In genomic region chr2:141869572-141869971, GRCh38 we compare ENCODE assay signal across 24 cellular contexts.
DNase-seq lines count a peak whose midpoint lies in the region; ATAC-seq, FAIRE-seq and TF ChIP-seq lines count a peak whose summit lies in the region.
"Had no signal": no experiment of that assay in that cellular context is flagged by ENCODE, and none has a peak within 500 bp of the region (broad histone marks: within the 10 kb centered on the region; RNA-seq: fewer than 3 reads in every experiment).

No MANE protein-coding gene starts in this region.

- H3K27ac ChIP-seq in HepG2 (ENCODE audit: extremely low read length, insufficient read depth, low read length) (no peak overlapping the region), right lobe of liver (no peak overlapping the region), K562 (ENCODE audit: extremely low read depth, low read depth, low read length) (no peak overlapping the region)
- H3K27ac ChIP-seq: BLaER1 had no signal

- no peak for TF ChIP-seq RAD21 in HepG2 (CRISPR knock-in tag; IDR thresholded peaks at IDR 0.05)
- no peak for TF ChIP-seq RAD21 in K562 (CRISPR knock-in tag; conservative IDR thresholded peaks at IDR 0.05 in 1 of 2, IDR thresholded peaks at IDR 0.05 in 1 of 2)

- FAIRE-seq in HepG2 (lab: Jason Lieb, UNC) (no peak), K562 (lab: Jason Lieb, UNC) (no peak)
- FAIRE-seq: GM12878, GM12892, GM18507 had no signal

- H3K9me1 ChIP-seq in K562 (ENCODE audit: control insufficient read depth, insufficient read depth, low read length) = no peaks in the 10 kb centered on the region

- no peak for TF ChIP-seq EP300 in HepG2 (IDR thresholded peaks at IDR 0.05; ENCODE audit: low read depth in 2 of 2, low read length in 2 of 2)
- no peak for TF ChIP-seq EP300 in HepG2 (CRISPR knock-in tag; IDR thresholded peaks at IDR 0.05; ENCODE audit: borderline replicate concordance)
- TF ChIP-seq EP300 in K562 (IDR thresholded peaks at IDR 0.05; ENCODE audit: low read length) = no peak

- no peak overlapping the region for H2AFZ ChIP-seq in HepG2 (ENCODE audit: low read length)
- H2AFZ ChIP-seq in K562 (ENCODE audit: low read depth, low read length) = no peak overlapping the region

- H3K4me3 ChIP-seq in HepG2 (replicated peaks in 1 of 3; ENCODE audit: insufficient read depth in 1 of 3, low read depth in 2 of 3, low read length in 3 of 3) = no peak overlapping the region
- no peak overlapping the region for H3K4me3 ChIP-seq in right lobe of liver
- no peak overlapping the region for H3K4me3 ChIP-seq in K562
- H3K4me3 ChIP-seq: BLaER1, GM12878 had no signal

- 8% methylated on average over 1 of the region's 1 CpG for WGBS in HepG2 (ENCODE audit: low lambda C conversion rate)
- WGBS in right lobe of liver (ENCODE audit: insufficient coverage, low coverage, low lambda C conversion rate, missing lambda C conversion rate) = 94% methylated on average over 1 of the region's 1 CpG
- WGBS in K562 (ENCODE audit: insufficient coverage, low coverage, missing lambda C conversion rate) = 0% methylated on average over 1 of the region's 1 CpG

- intact Hi-C loops in HepG2 (cut with micrococcal nuclease; ENCODE audit: unreplicated experiment) (no loop called here), right lobe of liver (cut with DNase I) (no loop called here), K562 (cut with micrococcal nuclease) (no loop called here)

- H3K79me2 ChIP-seq in HepG2 (ENCODE audit: insufficient read depth, low read length) (no peaks in the 10 kb centered on the region), K562 (ENCODE audit: control insufficient read depth, insufficient read depth, low read length) (no peaks in the 10 kb centered on the region)

- no peaks in the 10 kb centered on the region for H4K20me1 ChIP-seq in HepG2 (ENCODE audit: insufficient read depth, low read length)
- H4K20me1 ChIP-seq in K562 (replicated peaks; ENCODE audit: control insufficient read depth, insufficient read depth, low read length) = no peaks in the 10 kb centered on the region
- H4K20me1 ChIP-seq: BLaER1 had no signal

- ATAC-seq in HepG2 = no peak
- no peak for ATAC-seq in right lobe of liver
- ATAC-seq in K562 = no peak
- ATAC-seq: GM12878 had no signal

- in situ Hi-C loops in HepG2 (cut with HindIII; ENCODE audit: extremely low pct_ligation_motif_present, low pct_unique_long_range_greater_than_20kb) = no loop called here
- in situ Hi-C loops in K562 (cut with MboI) = no loop called here

- no peak for DNase-seq in HepG2 (ENCODE audit: low spot score)
- DNase-seq in right lobe of liver = no peak
- DNase-seq in K562 (ENCODE audit: extremely low read depth in 1 of 4, low spot score in 3 of 4) = no peak
- no peak for DNase-seq in Kasumi-1 (lab: John Stamatoyannopoulos, UW)
- no peak for DNase-seq in NCI-H345 (lab: John Stamatoyannopoulos, UW)
- DNase-seq: 8988T; ACHN; BE2C; C1 segment of cervical spinal cord; CD4-positive, alpha-beta memory T cell; CD4-positive, CD25-positive, alpha-beta regulatory T cell; CD8-positive, alpha-beta memory T cell; COR-L47; DMS 273 treated with DMSO at 0.1 percent for 48 hours; DMS153; DMS53; DMS79; DND-41; EL; GDM1 had no signal

- no peak overlapping the region for H3K9ac ChIP-seq in HepG2 (ENCODE audit: insufficient read depth, low read depth, low read length)
- no peak overlapping the region for H3K9ac ChIP-seq in K562 (ENCODE audit: insufficient read depth in 1 of 2, low read depth in 2 of 2, low read length in 2 of 2)
- H3K9ac ChIP-seq: BLaER1 had no signal

- H3K27me3 ChIP-seq in HepG2 (ENCODE audit: control insufficient read depth in 1 of 2, insufficient read depth in 2 of 2, low read length in 2 of 2) (no peaks in the 10 kb centered on the region), right lobe of liver (no peaks in the 10 kb centered on the region), K562 (ENCODE audit: control insufficient read depth in 2 of 2, insufficient read depth in 2 of 2, low read length in 2 of 2) (no peaks in the 10 kb centered on the region)
- H3K27me3 ChIP-seq: BE2C, BLaER1 had no signal

- H3K9me3 ChIP-seq in HepG2 (ENCODE audit: low read length) (no peaks in the 10 kb centered on the region; the same call in 1 of the 2 replicates), right lobe of liver (no peaks in the 10 kb centered on the region), K562 (replicated peaks; ENCODE audit: control insufficient read depth, insufficient read depth, low read depth, low read length) (no peaks in the 10 kb centered on the region)
- H3K9me3 ChIP-seq: BE2C, BLaER1 had no signal

- no peak overlapping the region for H3K4me2 ChIP-seq in HepG2 (ENCODE audit: low read depth, low read length)
- H3K4me2 ChIP-seq in K562 (ENCODE audit: insufficient read depth, low read length) = no peak overlapping the region
- H3K4me2 ChIP-seq: BLaER1 had no signal

- POLR2A ChIA-PET in HepG2 (lab: Yijun Ruan, JAX) (no interaction called here), K562 (lab: Yijun Ruan, JAX) (no interaction called here)

- CTCF ChIA-PET in HepG2 (lab: Yijun Ruan, JAX; ENCODE audit: low intra/inter-chr PET ratio, low total read pairs) = no interaction called here
- CTCF ChIA-PET in K562 (lab: Yijun Ruan, JAX; ENCODE audit: low intra/inter-chr PET ratio) = no interaction called here

- no TSS peak for BruUV-seq in HepG2 (replicated peaks; lab: Mats Ljungman, UMichigan)
- BruUV-seq in K562 (replicated peaks; lab: Mats Ljungman, UMichigan) = no TSS peak

- H3K4me1 ChIP-seq in HepG2 (ENCODE audit: insufficient read depth, low read length) (no peaks in the 10 kb centered on the region), right lobe of liver (no peaks in the 10 kb centered on the region), K562 (replicated peaks in 1 of 2; ENCODE audit: control insufficient read depth in 2 of 2, insufficient read depth in 2 of 2, low read length in 2 of 2) (no peaks in the 10 kb centered on the region)
- H3K4me1 ChIP-seq: BE2C, BLaER1 had no signal

- TF ChIP-seq CTCF in HepG2 (CRISPR knock-in tag; IDR thresholded peaks at IDR 0.05) = no peak
- no peak for TF ChIP-seq CTCF in right lobe of liver (IDR thresholded peaks at IDR 0.05)
- no peak for TF ChIP-seq CTCF in K562 (IDR thresholded peaks at IDR 0.05 in 2 of 3, conservative IDR thresholded peaks at IDR 0.05 in 1 of 3; ENCODE audit: insufficient read depth in 2 of 3, low read depth in 1 of 3, low read length in 3 of 3)

- H3K36me3 ChIP-seq in HepG2 (replicated peaks in 1 of 2; ENCODE audit: control insufficient read depth in 1 of 2, insufficient read depth in 2 of 2, low read length in 2 of 2) = no peaks in the 10 kb centered on the region
- no peaks in the 10 kb centered on the region for H3K36me3 ChIP-seq in right lobe of liver
- no peaks in the 10 kb centered on the region for H3K36me3 ChIP-seq in K562 (ENCODE audit: control insufficient read depth, insufficient read depth, low read length)
- H3K36me3 ChIP-seq: BE2C, BLaER1 had no signal

- TF ChIP-seq POLR2A in HepG2 (IDR thresholded peaks at IDR 0.05; ENCODE audit: insufficient read depth in 1 of 2, low read depth in 2 of 2, low read length in 2 of 2) (no peak), right lobe of liver (IDR thresholded peaks at IDR 0.05) (no peak), K562 (conservative IDR thresholded peaks at IDR 0.05) (no peak)

TF ChIP-seq in HepG2, 621 proteins besides CTCF, POLR2A, EP300 and RAD21 (continues in another document):
- TF ChIP-seq, protein P1, sequence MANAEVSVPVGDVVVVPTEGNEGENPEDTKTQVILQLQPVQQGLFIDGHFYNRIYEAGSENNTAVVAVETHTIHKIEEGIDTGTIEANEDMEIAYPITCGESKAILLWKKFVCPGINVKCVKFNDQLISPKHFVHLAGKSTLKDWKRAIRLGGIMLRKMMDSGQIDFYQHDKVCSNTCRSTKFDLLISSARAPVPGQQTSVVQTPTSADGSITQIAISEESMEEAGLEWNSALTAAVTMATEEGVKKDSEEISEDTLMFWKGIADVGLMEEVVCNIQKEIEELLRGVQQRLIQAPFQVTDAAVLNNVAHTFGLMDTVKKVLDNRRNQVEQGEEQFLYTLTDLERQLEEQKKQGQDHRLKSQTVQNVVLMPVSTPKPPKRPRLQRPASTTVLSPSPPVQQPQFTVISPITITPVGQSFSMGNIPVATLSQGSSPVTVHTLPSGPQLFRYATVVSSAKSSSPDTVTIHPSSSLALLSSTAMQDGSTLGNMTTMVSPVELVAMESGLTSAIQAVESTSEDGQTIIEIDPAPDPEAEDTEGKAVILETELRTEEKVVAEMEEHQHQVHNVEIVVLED (CRISPR knock-in tag; IDR thresholded peaks at IDR 0.05; ENCODE audit: borderline replicate concordance) = no peak
- TF ChIP-seq, protein P2, sequence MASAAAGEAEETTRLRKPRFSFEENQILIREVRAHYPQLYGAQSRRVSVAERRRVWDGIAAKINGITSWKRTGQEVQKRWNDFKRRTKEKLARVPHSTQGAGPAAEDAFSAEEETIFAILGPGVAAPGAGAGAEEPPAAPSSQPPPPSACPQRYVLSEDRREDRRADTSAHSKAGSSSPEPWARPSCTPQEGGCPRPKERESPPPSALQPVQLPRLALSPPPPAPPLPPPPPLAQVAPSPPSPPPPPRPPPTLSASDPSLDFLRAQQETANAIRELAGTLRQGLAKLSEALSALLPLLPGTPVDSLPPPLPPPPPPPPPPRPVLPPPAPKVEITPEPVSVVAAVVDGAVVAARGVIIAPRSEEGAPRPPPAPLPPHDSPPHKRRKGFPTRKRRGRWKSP (CRISPR knock-in tag; IDR thresholded peaks at IDR 0.05) = no peak

TF ChIP-seq in K562, 482 proteins besides CTCF, POLR2A, EP300 and RAD21 (continues in another document):
- TF ChIP-seq EZH2 (IDR thresholded peaks at IDR 0.05; ENCODE audit: borderline replicate concordance, low read depth, low read length) (no peak), DEAF1 (CRISPR knock-in tag; IDR thresholded peaks at IDR 0.05) (no peak)

Comparison
In these comparisons a context has a peak if more than half of its experiments do, and no peak if none do; other contexts are left out.
1. Of the 241 proteins assayed by ChIP-seq in both HepG2 and K562: peak only in HepG2: none; only in K562: NFIC; in both: none; in neither: 240.